Comparison of ENCODE assay signal across 11 cellular contexts in the genomic region with DNA sequence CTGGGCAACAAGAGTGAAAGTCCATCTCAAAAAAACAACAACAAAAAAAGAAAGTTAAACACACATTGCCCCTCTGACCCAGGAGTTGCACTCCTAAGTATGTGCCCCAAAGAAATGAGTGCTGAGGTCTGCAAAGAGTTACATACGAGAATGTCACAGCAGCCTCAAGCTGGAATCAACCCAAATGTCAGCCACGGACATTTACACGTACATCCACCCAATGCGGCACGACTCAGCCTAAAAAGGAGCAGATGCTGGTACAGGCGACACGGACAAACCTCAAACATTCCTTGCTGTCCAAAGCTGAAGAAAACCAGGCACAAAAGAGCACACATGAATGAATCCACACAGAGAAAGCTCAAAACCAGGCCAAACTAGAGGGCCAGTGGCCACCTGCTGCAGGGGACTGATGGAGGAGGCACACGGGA. TPM values are rescaled to one million over a fixed set of nuclear protein-coding genes. Genes with fewer than 3 reads are reported as not detected.
DNase-seq lines count a peak whose midpoint lies in the region; ATAC-seq and TF ChIP-seq lines count a peak whose summit lies in the region.
"Had no signal": no experiment of that assay in that cellular context is flagged by ENCODE, and none has a peak within 500 bp of the region (broad histone marks: within the 10 kb centered on the region; RNA-seq: fewer than 3 reads in every experiment).

No MANE protein-coding gene starts in this region.

- peaks cover 80% of the 10 kb centered on the region for H3K4me1 ChIP-seq in CD8-positive, alpha-beta memory T cell (ENCODE audit: insufficient read depth, low read length)
- H3K4me1 ChIP-seq in spleen: peaks cover 83 to 99% (median 97%) of the 10 kb centered on the region in 6 donors

- intact Hi-C loops in spleen (cut with DNase I; ENCODE audit: low total_unique reads): loop anchor here (5.0 kb wide), 1 partner anchor 75 kb away; no protein-coding TSS in a partner anchor

- 48 to 85% (median 71%) methylated on average over 8 of the region's 8 CpGs for WGBS in spleen, 5 donors

- no peak for TF ChIP-seq POLR2A in spleen (IDR thresholded peaks at IDR 0.05)

- H3K36me3 ChIP-seq in CD8-positive, alpha-beta memory T cell (ENCODE audit: insufficient read depth, low read length): no peaks in the 10 kb centered on the region
- H3K36me3 ChIP-seq in spleen: peaks cover 0 to 11% (median 0%) of the 10 kb centered on the region in 6 donors
- H3K36me3 ChIP-seq: colonic mucosa had no signal

- no peak overlapping the region for H3K27ac ChIP-seq in CD8-positive, alpha-beta memory T cell (ENCODE audit: low read depth, low read length)
- H3K27ac ChIP-seq in spleen: peak overlapping the region in 7 of 8 donors; percentile 83 to 97 (median 93)

- peak overlapping the region in 5 of 8 donors; percentile 10 to 91 (median 42) for H3K27ac Mint-ChIP-seq in CD8-positive, alpha-beta memory T cell

- CTCF ChIA-PET in CD8-positive, alpha-beta memory T cell (lab: Charles Lee): interaction anchor here (1.3 to 3.0 kb wide), 6 partner anchors 8 to 82 kb away, joined by 3 to 13 read pairs (median 8); no protein-coding TSS in a partner anchor

- DNase-seq in CD8-positive, alpha-beta memory T cell: no peak
- DNase-seq in SK-N-DZ (ENCODE audit: low spot score) (peak; percentile 56), fibroblast of villous mesenchyme (ENCODE audit: low read depth) (peak; percentile 72), spleen (no peak), activated gamma-delta T cell (lab: John Stamatoyannopoulos, UW) (no peak)
- no peak for DNase-seq in stimulated activated CD4-positive, alpha-beta T cell treated with anti-CD3 and anti-CD28 coated beads, Interleukin-4, amount 100 ng/mL, for 4 hours
- DNase-seq: colonic mucosa; naive B cell; NCI-H524 treated with DMSO at 0.1 percent for 48 hours; stimulated activated CD4-positive, alpha-beta T cell treated with anti-CD3 and anti-CD28 coated beads, Interleukin-2, amount 100 ng/mL, for 24 hours had no signal

- no peaks in the 10 kb centered on the region for H3K9me3 Mint-ChIP-seq in CD8-positive, alpha-beta memory T cell
- H3K9me3 Mint-ChIP-seq: naive B cell had no signal

- no peak overlapping the region for H3K4me3 ChIP-seq in CD8-positive, alpha-beta memory T cell (ENCODE audit: low read length)
- H3K4me3 ChIP-seq in fibroblast of villous mesenchyme (ENCODE audit: low read depth, low read length): no peak overlapping the region
- peak overlapping the region in 1 of 8 donors; percentile 49 for H3K4me3 ChIP-seq in spleen
- H3K4me3 ChIP-seq: colonic mucosa had no signal

- POLR2A ChIA-PET in CD8-positive, alpha-beta memory T cell (lab: Charles Lee): no interaction called here

- H3K9me3 ChIP-seq in CD8-positive, alpha-beta memory T cell (ENCODE audit: low read length): no peaks in the 10 kb centered on the region
- no peaks in the 10 kb centered on the region for H3K9me3 ChIP-seq in spleen
- H3K9me3 ChIP-seq: colonic mucosa had no signal

- H3K27me3 Mint-ChIP-seq in CD8-positive, alpha-beta memory T cell: no peaks in the 10 kb centered on the region
- H3K27me3 Mint-ChIP-seq: naive B cell had no signal

- no peak for ATAC-seq in GM21576 (IDR thresholded peaks at IDR 0.05; ENCODE audit: unreplicated experiment)

- H3K27me3 ChIP-seq in CD8-positive, alpha-beta memory T cell (ENCODE audit: insufficient read depth, low read length, poor library complexity, severe bottlenecking): no peaks in the 10 kb centered on the region
- no peaks in the 10 kb centered on the region for H3K27me3 ChIP-seq in spleen (replicated peaks in 1 of 7)
- H3K27me3 ChIP-seq: colonic mucosa had no signal

- H3K4me1 Mint-ChIP-seq in CD8-positive, alpha-beta memory T cell: peaks cover 65 to 92% (median 83%) of the 10 kb centered on the region in 3 donors

- no peak for TF ChIP-seq CTCF in fibroblast of villous mesenchyme (IDR thresholded peaks at IDR 0.05; ENCODE audit: insufficient read depth, low read depth, low read length)
- no peak for TF ChIP-seq CTCF in spleen (IDR thresholded peaks at IDR 0.05 in 8 of 11, conservative IDR thresholded peaks at IDR 0.05 in 3 of 11)

- peaks cover 0 to 7% (median 0%) of the 10 kb centered on the region in 3 donors for H3K36me3 Mint-ChIP-seq in CD8-positive, alpha-beta memory T cell
- H3K36me3 Mint-ChIP-seq: naive B cell had no signal

- H3K4me3 Mint-ChIP-seq in CD8-positive, alpha-beta memory T cell: peak overlapping the region in 1 of 7 donors; percentile 47

RNA-seq across cellular contexts. Expression of gene ECE1, which starts 46.8 kb away (rescaled TPM):
- 10 to 100 TPM; 78.2 to 88.4 TPM for total RNA-seq in CD8-positive, alpha-beta memory T cell
- 41.5 TPM for polyA plus RNA-seq in CD8-positive, alpha-beta memory T cell
- polyA plus RNA-seq in SK-N-DZ (2014; cell fraction: cytosol; rRNA removed): 17.4 and 17.5 TPM in 2 replicates
- polyA plus RNA-seq in SK-N-DZ (2014; cell fraction: nucleus; rRNA removed): 6.6 and 9.1 TPM in 2 replicates
- total RNA-seq in fibroblast of villous mesenchyme: 127 and 141 TPM in 2 replicates
- total RNA-seq in spleen: 100 to 1,000 TPM in 5 of 7 donors, 10 to 100 TPM in 2; 95.3 to 142 (median 124) TPM
- 10 to 100 TPM; 17.2 to 44.4 (median 24.1) TPM for polyA plus RNA-seq in spleen

Comparison
In these comparisons a context has a peak if more than half of its experiments do, and no peak if none do; other contexts are left out.
1. DNase-seq: peak in SK-N-DZ (single experiment) and fibroblast of villous mesenchyme (single experiment); none in CD8-positive, alpha-beta memory T cell (0 of 5), spleen (single experiment), activated gamma-delta T cell (single experiment) and stimulated activated CD4-positive, alpha-beta T cell treated with anti-CD3 and anti-CD28 coated beads, Interleukin-4, amount 100 ng/mL, for 4 hours (0 of 2).